25 cellular contexts compared by ENCODE assay signal in genomic region chr6:74492587-74492986, GRCh38.
"Had no signal": no experiment of that assay in that cellular context is flagged by ENCODE, and none has a peak within 500 bp of the region (broad histone marks: within the 10 kb centered on the region; RNA-seq: fewer than 3 reads in every experiment).

No MANE protein-coding gene starts in this region.

- FAIRE-seq: urothelium cell line had no signal

- ATAC-seq: natural killer cell; right cardiac atrium; sciatic nerve; stimulated activated effector memory CD8-positive, alpha-beta T cell treated with anti-CD3 and anti-CD28 coated beads, Interleukin-12 subunit alpha, Interleukin-12 subunit beta, amount 100 ng/mL, for 72 hours; upper lobe of right lung had no signal

- H3K4me3 Mint-ChIP-seq: mesothelial cell of epicardium; naive B cell; natural killer cell; nephron progenitor cell; stimulated activated effector memory CD8-positive, alpha-beta T cell treated with anti-CD3 and anti-CD28 coated beads, Interleukin-12 subunit alpha, Interleukin-12 subunit beta, amount 100 ng/mL, for 72 hours; stimulated activated naive CD8-positive, alpha-beta T cell treated with anti-CD3 and anti-CD28 coated beads, Interleukin-15, Interleukin-2, amounts not matched to agents 100 ng/mL and 50 ng/mL, for 24 hours had no signal

- H3K4me1 ChIP-seq: left ventricle myocardium inferior, prostate gland, suprapubic skin, tibial artery, upper lobe of right lung had no signal

- H3K36me3 ChIP-seq: left ventricle myocardium inferior, ovary, prostate gland, suprapubic skin, thoracic aorta, tibial artery, upper lobe of right lung had no signal

- H3K4me1 Mint-ChIP-seq: mesothelial cell of epicardium; naive B cell; natural killer cell; nephron progenitor cell; stimulated activated effector memory CD8-positive, alpha-beta T cell treated with anti-CD3 and anti-CD28 coated beads, Interleukin-12 subunit alpha, Interleukin-12 subunit beta, amount 100 ng/mL, for 72 hours had no signal

- H3K27me3 Mint-ChIP-seq: naive B cell; stimulated activated naive CD8-positive, alpha-beta T cell treated with anti-CD3 and anti-CD28 coated beads, Interleukin-15, Interleukin-2, amounts not matched to agents 100 ng/mL and 50 ng/mL, for 24 hours had no signal

- H3K4me3 ChIP-seq: left ventricle myocardium inferior, lung, ovary, prostate gland, skin epidermis, suprapubic skin, thoracic aorta, tibial artery, upper lobe of right lung had no signal

- H3K27ac Mint-ChIP-seq: mesothelial cell of epicardium; naive B cell; natural killer cell; nephron progenitor cell; stimulated activated effector memory CD8-positive, alpha-beta T cell treated with anti-CD3 and anti-CD28 coated beads, Interleukin-12 subunit alpha, Interleukin-12 subunit beta, amount 100 ng/mL, for 72 hours; stimulated activated naive CD8-positive, alpha-beta T cell treated with anti-CD3 and anti-CD28 coated beads, Interleukin-15, Interleukin-2, amounts not matched to agents 100 ng/mL and 50 ng/mL, for 24 hours had no signal

- H3K36me3 Mint-ChIP-seq: mesothelial cell of epicardium; naive B cell; natural killer cell; stimulated activated effector memory CD8-positive, alpha-beta T cell treated with anti-CD3 and anti-CD28 coated beads, Interleukin-12 subunit alpha, Interleukin-12 subunit beta, amount 100 ng/mL, for 72 hours had no signal

- H3K27me3 ChIP-seq: suprapubic skin, tibial artery, upper lobe of right lung had no signal

- H3K27ac ChIP-seq: left ventricle myocardium inferior, ovary, prostate gland, skin epidermis, suprapubic skin, thoracic aorta, tibial artery, upper lobe of right lung had no signal

- DNase-seq: hypothalamus; islet precursor cell; left ventricle myocardium inferior; mesendoderm; naive B cell; natural killer cell; nephron progenitor cell; ovary; retina; right cardiac atrium; stimulated activated CD4-positive, alpha-beta T cell treated with anti-CD3 and anti-CD28 coated beads, Interleukin-4, amount 100 ng/mL, for 24 hours; stimulated activated naive CD4-positive, alpha-beta T cell; tibial artery; trophoblast cell; upper lobe of right lung had no signal

- H3K9me3 ChIP-seq: ovary, prostate gland, suprapubic skin, thoracic aorta, tibial artery, upper lobe of right lung had no signal
